In genomic region chr20:17358854-17359253, GRCh38 we compare ENCODE assay signal across 23 cellular contexts.
"Had no signal": no experiment of that assay in that cellular context is flagged by ENCODE, and none has a peak within 500 bp of the region (broad histone marks: within the 10 kb centered on the region; RNA-seq: fewer than 3 reads in every experiment).

No MANE protein-coding gene starts in this region.

- H3K27me3 ChIP-seq: colonic mucosa, esophagus muscularis mucosa, foreskin keratinocyte, heart left ventricle, hepatocyte, left lung had no signal

- H3K4me3 ChIP-seq: colonic mucosa, esophagus muscularis mucosa, gastroesophageal sphincter, heart left ventricle, hepatocyte, left lung, lower lobe of right lung had no signal

- H3K27me3 Mint-ChIP-seq: dendritic cell treated with granulocyte-macrophage colony-stimulating factor and Interleukin-4, amounts not matched to agents 40 ng/mL and 50 ng/mL, for 4 days; memory B cell had no signal

- H3K9me3 ChIP-seq: colonic mucosa, esophagus muscularis mucosa, gastroesophageal sphincter, lower lobe of right lung had no signal

- H3K27ac Mint-ChIP-seq: dendritic cell treated with granulocyte-macrophage colony-stimulating factor and Interleukin-4, amounts not matched to agents 40 ng/mL and 50 ng/mL, for 4 days; effector memory CD8-positive, alpha-beta T cell; endodermal cell; immature natural killer cell; memory B cell; naive thymus-derived CD4-positive, alpha-beta T cell had no signal

- DNase-seq: colonic mucosa; cortex of kidney; effector CD8-positive, alpha-beta T cell; effector memory CD8-positive, alpha-beta T cell; endodermal cell; erythroblast; foreskin keratinocyte; heart left ventricle; hypothalamus; immature natural killer cell; left cardiac atrium; left lung; left ventricle myocardium superior; lower lobe of right lung; mesendoderm; midbrain; naive thymus-derived CD4-positive, alpha-beta T cell had no signal

- H3K4me1 Mint-ChIP-seq: immature natural killer cell; memory B cell; naive thymus-derived CD4-positive, alpha-beta T cell had no signal

- H3K36me3 Mint-ChIP-seq: immature natural killer cell; memory B cell; naive thymus-derived CD4-positive, alpha-beta T cell had no signal

- H3K4me3 Mint-ChIP-seq: dendritic cell treated with granulocyte-macrophage colony-stimulating factor and Interleukin-4, amounts not matched to agents 40 ng/mL and 50 ng/mL, for 4 days; effector memory CD8-positive, alpha-beta T cell; endodermal cell; immature natural killer cell; memory B cell; naive thymus-derived CD4-positive, alpha-beta T cell had no signal

- H3K9me3 Mint-ChIP-seq: endodermal cell had no signal

- H3K27ac ChIP-seq: colonic mucosa, epithelial cell of prostate, esophagus muscularis mucosa, foreskin keratinocyte, gastroesophageal sphincter, heart left ventricle, hepatocyte, left lung, lower lobe of right lung had no signal

- H3K4me1 ChIP-seq: colonic mucosa, esophagus muscularis mucosa, foreskin keratinocyte, gastroesophageal sphincter, heart left ventricle, left lung, lower lobe of right lung had no signal

- H3K36me3 ChIP-seq: colonic mucosa, esophagus muscularis mucosa, gastroesophageal sphincter, heart left ventricle, left lung, lower lobe of right lung had no signal
